Comparison of ENCODE assay signal across 9 cellular contexts in the genomic region with DNA sequence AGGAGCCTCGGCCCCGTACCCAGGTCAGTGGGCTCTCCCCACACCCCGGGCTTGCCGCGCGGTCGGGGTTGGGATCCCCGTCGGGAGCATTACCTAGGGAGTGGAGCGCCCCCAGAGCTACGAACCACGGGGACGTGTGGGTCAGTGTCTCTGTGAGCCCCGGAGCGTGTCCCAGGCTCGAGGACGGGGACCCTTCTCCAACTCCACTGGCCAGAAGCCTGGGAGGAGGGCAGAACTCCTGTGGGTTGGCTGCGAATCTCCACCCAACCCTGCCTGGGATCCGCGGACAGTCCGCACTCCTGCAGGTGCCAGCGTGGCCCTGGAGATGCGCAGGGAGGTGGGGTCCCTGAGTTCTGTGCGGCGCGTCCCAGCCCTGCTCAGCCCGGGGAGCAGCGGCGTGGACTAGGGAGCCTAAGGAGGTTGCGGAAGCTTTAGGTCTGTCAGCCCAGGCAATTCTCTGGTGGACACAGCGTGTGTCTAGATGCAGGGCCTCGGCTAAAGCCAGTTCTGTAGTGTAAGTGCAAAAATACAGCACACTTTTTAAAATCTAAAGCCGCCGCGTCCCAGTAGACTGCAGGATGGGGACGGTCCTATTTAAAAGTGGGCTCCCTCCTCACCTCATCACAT. TPM values are rescaled to one million over a fixed set of nuclear protein-coding genes. Genes with fewer than 3 reads are reported as not detected.
DNase-seq lines count a peak whose midpoint lies in the region; ATAC-seq, FAIRE-seq and TF ChIP-seq lines count a peak whose summit lies in the region.
"Had no signal": no experiment of that assay in that cellular context is flagged by ENCODE, and none has a peak within 500 bp of the region (broad histone marks: within the 10 kb centered on the region; RNA-seq: fewer than 3 reads in every experiment).

No MANE protein-coding gene starts in this region.

- no peaks in the 10 kb centered on the region for H3K79me2 ChIP-seq in astrocyte (ENCODE audit: insufficient read depth, low read length)

- H3K27me3 Mint-ChIP-seq in astrocyte (ENCODE audit: low read depth, unreplicated experiment), result peaks cover 47% of the 10 kb centered on the region

- no peak for TF ChIP-seq CTCF in AG10803 (conservative IDR thresholded peaks at IDR 0.05; ENCODE audit: low read length)
- no peak for TF ChIP-seq CTCF in astrocyte (IDR thresholded peaks at IDR 0.05; ENCODE audit: insufficient read depth, low read depth, low read length)

- no peak overlapping the region for H3K27ac Mint-ChIP-seq in astrocyte (ENCODE audit: unreplicated experiment)

- DNase-seq in AG10803 (ENCODE audit: low read depth) (no peak), astrocyte (ENCODE audit: low read depth) (no peak), SKM-1 treated with dmso at 0.1 percent for 144 hours (lab: John Stamatoyannopoulos, UW; ENCODE audit: unreplicated experiment) (no peak)
- DNase-seq in effector CD8-positive, alpha-beta T cell (lab: John Stamatoyannopoulos, UW), result no peak

- peak overlapping the region; percentile 94 for H3K4me2 ChIP-seq in astrocyte (ENCODE audit: low read length)

- H3K4me3 ChIP-seq in AG10803 (ENCODE audit: low read length) (peak overlapping the region; percentile 77), HUES64 (ENCODE audit: low read length) (peak overlapping the region; percentile 77), astrocyte (ENCODE audit: insufficient read depth, low read depth, low read length) (peak overlapping the region; percentile 79), iPS-11a (ENCODE audit: low read depth, low read length) (peak overlapping the region; percentile 66), skeletal muscle tissue (ENCODE audit: low read length in 3 of 3) (peak overlapping the region; percentile 87 to 92 (median 91))

- peak overlapping the region; percentile 92 for H2AFZ ChIP-seq in astrocyte (ENCODE audit: low read depth, low read length)

- H3K4me1 Mint-ChIP-seq in astrocyte (ENCODE audit: low read depth, unreplicated experiment), result no peaks in the 10 kb centered on the region

- H3K9me3 ChIP-seq in HUES64 (ENCODE audit: insufficient read depth, low read depth, low read length) (no peaks in the 10 kb centered on the region), astrocyte (ENCODE audit: insufficient read depth, low read depth, low read length) (no peaks in the 10 kb centered on the region), skeletal muscle tissue (ENCODE audit: control insufficient read depth in 3 of 3, low read length in 3 of 3) (no peaks in the 10 kb centered on the region)

- H3K4me1 ChIP-seq in HUES64 (ENCODE audit: insufficient read depth, low read length), result peaks cover 14% of the 10 kb centered on the region; the same call in 1 of the 2 replicates
- peaks cover 6% of the 10 kb centered on the region for H3K4me1 ChIP-seq in astrocyte (ENCODE audit: insufficient read depth, low read length)
- H3K4me1 ChIP-seq in skeletal muscle tissue (ENCODE audit: control insufficient read depth in 3 of 3, insufficient read depth in 3 of 3, low read length in 3 of 3), result peaks cover 25 to 55% (median 35%) of the 10 kb centered on the region in 3 donors

- peak overlapping the region; percentile 43 for H3K4me3 Mint-ChIP-seq in astrocyte (ENCODE audit: unreplicated experiment)

- peaks cover 4% of the 10 kb centered on the region for H3K9me3 Mint-ChIP-seq in astrocyte (ENCODE audit: unreplicated experiment)

- no peaks in the 10 kb centered on the region for H4K20me1 ChIP-seq in astrocyte (ENCODE audit: insufficient read depth, low read length)

- H3K9ac ChIP-seq in HUES64 (ENCODE audit: low read depth, low read length) (peak overlapping the region; percentile 57), astrocyte (ENCODE audit: low read length) (peak overlapping the region; percentile 58), skeletal muscle tissue (ENCODE audit: low read depth in 1 of 3, low read length in 3 of 3) (peak overlapping the region; percentile 84 to 94 (median 85))

- FAIRE-seq in astrocyte (lab: Jason Lieb, UNC), result no peak
- FAIRE-seq: islet of Langerhans had no signal

- H3K36me3 ChIP-seq in HUES64 (ENCODE audit: insufficient read depth, low read length), result no peaks in the 10 kb centered on the region
- no peaks in the 10 kb centered on the region for H3K36me3 ChIP-seq in astrocyte (ENCODE audit: insufficient read depth, low read length)
- H3K36me3 ChIP-seq in skeletal muscle tissue (ENCODE audit: control insufficient read depth in 3 of 3, insufficient read depth in 3 of 3, low read length in 3 of 3), result no peaks in the 10 kb centered on the region

- WGBS in HUES64, result 3% methylated on average over 35 of the region's 36 CpGs

- H3K36me3 Mint-ChIP-seq in astrocyte (ENCODE audit: low read depth, unreplicated experiment), result no peaks in the 10 kb centered on the region

- peak; percentile 10 for ATAC-seq in GM19035 (IDR thresholded peaks at IDR 0.05; ENCODE audit: unreplicated experiment)

- peaks cover 25% of the 10 kb centered on the region for H3K27me3 ChIP-seq in HUES64 (ENCODE audit: insufficient read depth, low read length)
- peaks cover 19% of the 10 kb centered on the region for H3K27me3 ChIP-seq in astrocyte (ENCODE audit: insufficient read depth, low read length)
- no peaks in the 10 kb centered on the region for H3K27me3 ChIP-seq in skeletal muscle tissue (ENCODE audit: control insufficient read depth in 3 of 3, insufficient read depth in 3 of 3, low read length in 3 of 3)

- no peak overlapping the region for H3K27ac ChIP-seq in HUES64 (ENCODE audit: low read depth, low read length)
- no peak overlapping the region for H3K27ac ChIP-seq in astrocyte (ENCODE audit: low read depth, low read length)
- peak overlapping the region; percentile 97 for H3K27ac ChIP-seq in skeletal muscle tissue (ENCODE audit: low read depth, low read length)

RNA-seq across cellular contexts. Expression of a gene that starts 0.4 kb away (rescaled TPM):
- 8.1 TPM for polyA plus RNA-seq in HUES64 (2013, experiment 1 of 2)
- polyA plus RNA-seq in HUES64 (2013, experiment 2 of 2), result 10.4 TPM
- 1.8 and 2.4 TPM in 2 replicates for total RNA-seq in astrocyte
- 65.8 TPM for total RNA-seq in skeletal muscle tissue

RNA-seq across cellular contexts. Expression of a gene that starts 28.9 kb away (rescaled TPM):
- 0.20 TPM for polyA plus RNA-seq in HUES64 (2013, experiment 1 of 2)
- polyA plus RNA-seq in HUES64 (2013, experiment 2 of 2), result 0.13 TPM
- total RNA-seq in astrocyte, result not detected in 2 replicates
- total RNA-seq in skeletal muscle tissue, result 29.2 TPM

Comparison
In these comparisons a context has a peak if more than half of its experiments do, and no peak if none do; other contexts are left out.
1. RNA of a gene that starts 0.4 kb away (total RNA-seq): 65.8 TPM in skeletal muscle tissue (single experiment); 1.8 to 2.4 TPM in astrocyte; every median in the first group is over 10 times any median in the second.
2. RNA of a gene that starts 28.9 kb away (total RNA-seq): 29.2 TPM in skeletal muscle tissue (single experiment); not detected in astrocyte; every median in the first group is over 10 times any median in the second.
3. Peak in every context shown above with its lines, with median percentiles within 50 percentile points of each other: H3K4me3 ChIP-seq and H3K9ac ChIP-seq.